ENCODE assay signal across 30 cellular contexts in genomic region chr16:15836074-15836473, GRCh38. TPM values are rescaled to one million over a fixed set of nuclear protein-coding genes. Genes with fewer than 3 reads are reported as not detected.
"Had no signal": no experiment of that assay in that cellular context is flagged by ENCODE, and none has a peak within 500 bp of the region (broad histone marks: within the 10 kb centered on the region; RNA-seq: fewer than 3 reads in every experiment).

No MANE protein-coding gene starts in this region.

- DNase-seq: activated B cell treated with CpG ODN at 0.5 μM for 24 hours; activated CD4-positive, alpha-beta T cell treated with anti-CD3 and anti-CD28 coated beads, Interleukin-2, amount 50 U/mL, for 1 hour; activated CD8-positive, alpha-beta T cell treated with anti-CD3 and anti-CD28 coated beads for 36 hours; activated gamma-delta T cell treated with Interleukin-2 at 50 U/mL for 16 hours; activated naive CD8-positive, alpha-beta T cell treated with anti-CD3 and anti-CD28 coated beads, Interleukin-2, amount 50 U/mL, for 24 hours; activated T-cell treated with anti-CD3 and anti-CD28 coated beads, Interleukin-2, amount 50 U/mL, for 4 hours; amygdala; body of pancreas; cortex of kidney; effector memory CD8-positive, alpha-beta T cell; erythroblast; foreskin fibroblast; heart left ventricle; hypothalamus; immature natural killer cell; kidney; left colon; midbrain; naive thymus-derived CD8-positive, alpha-beta T cell; nucleus accumbens; pancreas; psoas muscle; stimulated activated CD4-positive, alpha-beta T cell treated with anti-CD3 and anti-CD28 coated beads, Interleukin-15, amount 100 ng/mL, for 24 hours; stimulated activated naive CD4-positive, alpha-beta T cell treated with Interleukin-2 at 50 U/mL for 16 hours; T-helper 17 cell had no signal

- H3K9me3 Mint-ChIP-seq: activated B cell treated with CpG ODN at 0.5 μM for 24 hours; activated CD8-positive, alpha-beta T cell treated with anti-CD3 and anti-CD28 coated beads for 36 hours; activated naive CD4-positive, alpha-beta T cell treated with anti-CD3 and anti-CD28 coated beads, Interleukin-2, amount 50 U/mL, for 24 hours; activated naive CD8-positive, alpha-beta T cell treated with anti-CD3 and anti-CD28 coated beads, Interleukin-2, amount 50 U/mL, for 24 hours; activated T-cell treated with anti-CD3 and anti-CD28 coated beads, Interleukin-2, amount 50 U/mL, for 4 hours; activated T-helper 17 cell treated with anti-CD3 and anti-CD28 coated beads, Interleukin-2, amount 50 U/mL, for 72 hours; effector memory CD8-positive, alpha-beta T cell; immature natural killer cell; naive thymus-derived CD8-positive, alpha-beta T cell; neural crest cell had no signal

- H3K27ac Mint-ChIP-seq: activated B cell treated with CpG ODN at 0.5 μM for 24 hours; activated CD8-positive, alpha-beta T cell treated with anti-CD3 and anti-CD28 coated beads for 36 hours; activated naive CD4-positive, alpha-beta T cell treated with anti-CD3 and anti-CD28 coated beads, Interleukin-2, amount 50 U/mL, for 24 hours; activated naive CD8-positive, alpha-beta T cell treated with anti-CD3 and anti-CD28 coated beads, Interleukin-2, amount 50 U/mL, for 24 hours; activated T-helper 17 cell treated with anti-CD3 and anti-CD28 coated beads, Interleukin-2, amount 50 U/mL, for 72 hours; effector memory CD8-positive, alpha-beta T cell; immature natural killer cell; naive thymus-derived CD8-positive, alpha-beta T cell; T-helper 17 cell had no signal

- H3K9me3 ChIP-seq: body of pancreas, heart left ventricle, pancreas, psoas muscle, right atrium auricular region had no signal

- H3K4me3 ChIP-seq: body of pancreas, cardiac muscle cell, heart left ventricle, pancreas, psoas muscle, right atrium auricular region had no signal

- H3K27me3 Mint-ChIP-seq: activated B cell treated with CpG ODN at 0.5 μM for 24 hours; activated CD8-positive, alpha-beta T cell treated with anti-CD3 and anti-CD28 coated beads for 36 hours; activated naive CD4-positive, alpha-beta T cell treated with anti-CD3 and anti-CD28 coated beads, Interleukin-2, amount 50 U/mL, for 24 hours; activated naive CD8-positive, alpha-beta T cell treated with anti-CD3 and anti-CD28 coated beads, Interleukin-2, amount 50 U/mL, for 24 hours; activated T-helper 17 cell treated with anti-CD3 and anti-CD28 coated beads, Interleukin-2, amount 50 U/mL, for 72 hours; naive thymus-derived CD8-positive, alpha-beta T cell had no signal

- H3K4me1 Mint-ChIP-seq: activated naive CD4-positive, alpha-beta T cell treated with anti-CD3 and anti-CD28 coated beads, Interleukin-2, amount 50 U/mL, for 24 hours; activated T-helper 17 cell treated with anti-CD3 and anti-CD28 coated beads, Interleukin-2, amount 50 U/mL, for 72 hours; immature natural killer cell; naive thymus-derived CD8-positive, alpha-beta T cell; neural crest cell had no signal

- H3K27me3 ChIP-seq: body of pancreas, pancreas, right atrium auricular region had no signal

- H3K27ac ChIP-seq: body of pancreas, cardiac muscle cell, pancreas, psoas muscle, right atrium auricular region had no signal

- H3K4me1 ChIP-seq: body of pancreas, pancreas, psoas muscle had no signal

- H3K36me3 Mint-ChIP-seq: activated naive CD4-positive, alpha-beta T cell treated with anti-CD3 and anti-CD28 coated beads, Interleukin-2, amount 50 U/mL, for 24 hours; immature natural killer cell; naive thymus-derived CD8-positive, alpha-beta T cell had no signal

- H3K4me3 Mint-ChIP-seq: activated B cell treated with CpG ODN at 0.5 μM for 24 hours; activated CD8-positive, alpha-beta T cell treated with anti-CD3 and anti-CD28 coated beads for 36 hours; activated naive CD4-positive, alpha-beta T cell treated with anti-CD3 and anti-CD28 coated beads, Interleukin-2, amount 50 U/mL, for 24 hours; activated naive CD8-positive, alpha-beta T cell treated with anti-CD3 and anti-CD28 coated beads, Interleukin-2, amount 50 U/mL, for 24 hours; activated T-cell treated with anti-CD3 and anti-CD28 coated beads, Interleukin-2, amount 50 U/mL, for 4 hours; activated T-helper 17 cell treated with anti-CD3 and anti-CD28 coated beads, Interleukin-2, amount 50 U/mL, for 72 hours; effector memory CD8-positive, alpha-beta T cell; immature natural killer cell; naive thymus-derived CD8-positive, alpha-beta T cell; neural crest cell; T-helper 17 cell had no signal

- H3K36me3 ChIP-seq: cardiac muscle cell, heart left ventricle, pancreas, right atrium auricular region had no signal

RNA-seq across cellular contexts. Expression of gene MYH11, which starts 20.8 kb away (rescaled TPM):
- total RNA-seq: activated CD8-positive, alpha-beta T cell treated with anti-CD3 and anti-CD28 coated beads for 36 hours; activated T-helper 17 cell treated with anti-CD3 and anti-CD28 coated beads, Interleukin-2, amount 50 U/mL, for 72 hours; naive thymus-derived CD8-positive, alpha-beta T cell had no signal
